In the genomic region with DNA sequence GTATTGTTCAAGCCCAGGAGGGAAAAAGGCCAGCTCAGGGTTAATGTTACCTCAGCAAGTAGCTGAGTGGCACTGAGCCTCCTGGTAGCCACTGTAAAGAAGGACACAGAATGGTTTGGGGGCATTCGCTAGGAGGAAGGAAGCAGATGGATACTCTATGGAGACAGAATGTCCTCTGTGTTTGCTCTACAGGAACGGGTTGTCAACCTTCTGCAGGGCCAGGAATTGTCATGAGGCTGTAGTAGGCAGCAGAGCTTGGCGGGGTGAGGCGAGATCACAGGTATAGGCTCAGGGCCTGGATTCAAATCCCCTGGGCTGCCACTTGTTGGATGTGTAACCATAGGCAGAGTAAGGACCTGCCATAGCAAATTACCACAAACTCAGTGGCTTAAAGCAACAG, we compare ENCODE assay signal across 14 cellular contexts. TPM values are rescaled to one million over a fixed set of nuclear protein-coding genes. Genes with fewer than 3 reads are reported as not detected.
DNase-seq lines count a peak whose midpoint lies in the region; ATAC-seq and TF ChIP-seq lines count a peak whose summit lies in the region.
"Had no signal": no experiment of that assay in that cellular context is flagged by ENCODE, and none has a peak within 500 bp of the region (broad histone marks: within the 10 kb centered on the region; RNA-seq: fewer than 3 reads in every experiment).

No MANE protein-coding gene starts in this region.

- WGBS in prostate gland: 71% methylated on average over 4 of the region's 4 CpGs

- CTCF ChIA-PET in HEK293 (lab: Yijun Ruan, JAX): no interaction called here

- H3K27me3 ChIP-seq in prostate gland (replicated peaks; ENCODE audit: insufficient read depth) (no peaks in the 10 kb centered on the region), MG63 (no peaks in the 10 kb centered on the region)
- H3K27me3 ChIP-seq: BE2C had no signal

- H3K36me3 ChIP-seq in HEK293 (ENCODE audit: control insufficient read depth in 2 of 2, insufficient read depth in 1 of 2, low read length in 2 of 2) (no peaks in the 10 kb centered on the region), prostate gland (no peaks in the 10 kb centered on the region), MG63 (no peaks in the 10 kb centered on the region)
- H3K36me3 ChIP-seq: BE2C had no signal

- TF ChIP-seq POLR2A in prostate gland (IDR thresholded peaks at IDR 0.05): no peak

- H3K4me1 ChIP-seq in HEK293 (ENCODE audit: control insufficient read depth, insufficient read depth, low read length) (no peaks in the 10 kb centered on the region), prostate gland (replicated peaks) (peaks cover 24% of the 10 kb centered on the region)
- H3K4me1 ChIP-seq: BE2C had no signal

- DNase-seq in islet precursor cell (peak; percentile 35), prostate gland (ENCODE audit: low spot score) (peak; percentile 51), MG63 (no peak), NCI-H2081 (lab: John Stamatoyannopoulos, UW) (no peak)
- DNase-seq: BE2C, DMS53, GF-D8, GM23248, H7, IMR-90 had no signal

- no peak for ATAC-seq in GM21367 (IDR thresholded peaks at IDR 0.05; ENCODE audit: unreplicated experiment)
- ATAC-seq: A549 had no signal

- intact Hi-C loops in prostate gland (cut with DNase I): no loop called here

- H3K27ac ChIP-seq in 22Rv1 (peak overlapping the region; percentile 76), HEK293 (ENCODE audit: extremely low read depth, low read depth, low read length) (0 out of 2 replicates have a peak overlapping the region, but pooled peaks have one; percentile 5), prostate gland (peak overlapping the region; percentile 81 to 86)
- H3K27ac ChIP-seq: GM23248 had no signal

- POLR2A ChIA-PET in HEK293 (lab: Yijun Ruan, JAX): no interaction called here

- no peak for TF ChIP-seq CTCF in 22Rv1 (IDR thresholded peaks at IDR 0.05)
- no peak for TF ChIP-seq CTCF in HEK293 (tag by site-specific recombination; IDR thresholded peaks at IDR 0.05)
- TF ChIP-seq CTCF in prostate gland (IDR thresholded peaks at IDR 0.05): no peak

- no peaks in the 10 kb centered on the region for H3K9me3 ChIP-seq in HEK293 (ENCODE audit: control insufficient read depth, insufficient read depth, low read depth, low read length)
- H3K9me3 ChIP-seq in prostate gland: no peaks in the 10 kb centered on the region
- no peaks in the 10 kb centered on the region for H3K9me3 ChIP-seq in MG63
- H3K9me3 ChIP-seq: A549, BE2C had no signal

- H3K4me3 ChIP-seq in HEK293 (ENCODE audit: low read depth, low read length) (no peak overlapping the region), prostate gland (no peak overlapping the region), MG63 (no peak overlapping the region)
- H3K4me3 ChIP-seq: A549, GM23248 had no signal

TF ChIP-seq in HEK293, 187 proteins besides CTCF, POLR2A, EP300 and RAD21:
- no peak for TF ChIP-seq ZNF223 (tag by site-specific recombination; IDR thresholded peaks at IDR 0.05)
- peak; percentile 35; the same call in 1 of the 2 replicates for TF ChIP-seq SCRT2 (tag by site-specific recombination; IDR thresholded peaks at IDR 0.05)

RNA-seq across cellular contexts. Expression of gene LRRC75B, which starts 3.0 kb away (rescaled TPM):
- total RNA-seq in prostate gland: 100 to 1,000 TPM in 1 of 2 donors, 10 to 100 TPM in 1; 57.0 to 161 TPM
- 5.9 TPM in 1 of 2 replicates, not detected in the other for total RNA-seq in MG63 (2014; rRNA removed; shearing (Covaris generic); ENCODE audit: low replicate concordance)

RNA-seq across cellular contexts. Expression of gene GGT1, which starts 7.1 kb away (rescaled TPM):
- 100 to 1,000 TPM in 1 of 2 donors, 10 to 100 TPM in 1; 64.6 to 114 TPM for total RNA-seq in prostate gland
- 2.2 TPM in 1 of 2 replicates, not detected in the other for total RNA-seq in MG63 (2014; rRNA removed; shearing (Covaris generic); ENCODE audit: low replicate concordance)

RNA-seq across cellular contexts. Expression of gene SNRPD3, which starts 40.1 kb away (rescaled TPM):
- 100 to 1,000 TPM; 152 to 169 TPM for total RNA-seq in prostate gland
- 75.1 and 110 TPM in 2 replicates for total RNA-seq in MG63 (2014; rRNA removed; shearing (Covaris generic); ENCODE audit: low replicate concordance)

RNA-seq across cellular contexts. Expression of gene GUCD1, which starts 40.9 kb away (rescaled TPM):
- 100 to 1,000 TPM; 143 to 147 TPM for total RNA-seq in prostate gland
- total RNA-seq in MG63 (2014; rRNA removed; shearing (Covaris generic); ENCODE audit: low replicate concordance): 66.8 and 128 TPM in 2 replicates

Comparison
In these comparisons a context has a peak if more than half of its experiments do, and no peak if none do; other contexts are left out.
1. H3K27ac ChIP-seq: peak in every context shown above with its lines; median percentile 84 in prostate gland; 76 in 22Rv1; 5 in HEK293.
2. DNase-seq: peak in islet precursor cell (single experiment) and prostate gland (single experiment); none in MG63 (single experiment) and NCI-H2081 (0 of 2).
3. RNA of gene GGT1, which starts 7.1 kb away (total RNA-seq): 64.6 to 114 TPM in prostate gland; 2.2 TPM in MG63; every median in the first group is over 10 times any median in the second.